Comparison of ENCODE assay signal across 8 cellular contexts in genomic region chr17:37609170-37610040, GRCh38. TPM values are rescaled to one million over a fixed set of nuclear protein-coding genes. Genes with fewer than 3 reads are reported as not detected.
A peak's percentile ranks its signal among the peaks of the same experiment; 100 is the strongest.
DNase-seq lines count a peak whose midpoint lies in the region; TF ChIP-seq lines count a peak whose summit lies in the region.

TSS of gene SYNRG (minus strand) at chr17:37609418. CDS start at chr17:37609355, 63 bp downstream.

- no peaks in the 10 kb centered on the region for H3K4me1 ChIP-seq in ES-I3 (ENCODE audit: insufficient read depth, low read length)
- H3K4me1 ChIP-seq in H9 (ENCODE audit: insufficient read depth, low read length) = no peaks in the 10 kb centered on the region
- H3K4me1 ChIP-seq in stomach smooth muscle (ENCODE audit: control insufficient read depth, insufficient read depth, low read length) = no peaks in the 10 kb centered on the region

- H2AFZ ChIP-seq in H9 (ENCODE audit: low read length) = peak within 1 kb of the TSS; percentile 81

- WGBS in H9 (ENCODE audit: extremely low coverage, insufficient read length, low lambda C conversion rate) = no CpG with 5 or more reads among the region's 60 CpGs

- peaks cover 2 to 24% (median 17%) of the 10 kb centered on the region in 3 experiments; a peak in 6 of 7 replicates for H3K36me3 Mint-ChIP-seq in H9 (ENCODE audit: insufficient read depth in 1 of 3, low read depth in 3 of 3)
- H3K36me3 Mint-ChIP-seq in neural crest cell (ENCODE audit: low read depth) = peaks cover 20% of the 10 kb centered on the region

- H3K23me2 ChIP-seq in H9 (ENCODE audit: insufficient read length, low read depth, low read length, poor library complexity, severe bottlenecking) = peaks cover 4% of the 10 kb centered on the region

- H3K4me2 ChIP-seq in H9 (ENCODE audit: insufficient read depth, insufficient read length, low read length) = peak within 1 kb of the TSS; percentile 94

- no peaks in the 10 kb centered on the region for H3K9me3 ChIP-seq in ES-I3 (ENCODE audit: control insufficient read depth, insufficient read depth, low read length)
- H3K9me3 ChIP-seq in H9 (ENCODE audit: control insufficient read depth, low read depth, low read length) = no peaks in the 10 kb centered on the region
- no peaks in the 10 kb centered on the region for H3K9me3 ChIP-seq in stomach smooth muscle (ENCODE audit: control insufficient read depth in 2 of 2, low read length in 2 of 2)

- H3K79me2 ChIP-seq in H9 (ENCODE audit: insufficient read depth, low read length) = no peaks in the 10 kb centered on the region

- no peak within 1 kb of the TSS for H2BK120ac ChIP-seq in H9 (ENCODE audit: low read depth, low read length, poor library complexity, severe bottlenecking)

- no peak within 1 kb of the TSS for H4K8ac ChIP-seq in H9 (replicated peaks; ENCODE audit: insufficient read length, low read depth, low read length)

- DNase-seq in H9 (peak; percentile 99), M059J (ENCODE audit: low read depth) (peak; percentile 96), SHP77 (lab: John Stamatoyannopoulos, UW) (peak; percentile 83 to 92), fibroblast of villous mesenchyme (ENCODE audit: low read depth) (peak; percentile 96), neural crest cell (ENCODE audit: low read depth, low spot score) (peak; percentile 94)
- peak; percentile 98 for DNase-seq in activated effector memory CD4-positive, alpha-beta T cell treated with anti-CD3 and anti-CD28 coated beads, Interleukin-2, amount 50 U/mL, for 16 hours

- no peak within 1 kb of the TSS for H3K4ac ChIP-seq in H9 (ENCODE audit: low read depth, low read length)

- H3K4me1 Mint-ChIP-seq in H9 (peaks cover 10 to 18% of the 10 kb centered on the region in 2 experiments), neural crest cell (peaks cover 34% of the 10 kb centered on the region)

- H3K56ac ChIP-seq in H9 (ENCODE audit: insufficient read length, low read depth, low read length) = no peak within 1 kb of the TSS

- H3K4me3 Mint-ChIP-seq in H9 (peak within 1 kb of the TSS; percentile 89 to 94), neural crest cell (peak within 1 kb of the TSS; percentile 99)

- H2BK5ac ChIP-seq in H9 (ENCODE audit: insufficient read length, low read length) = no peak within 1 kb of the TSS

- no peaks in the 10 kb centered on the region for H4K20me1 ChIP-seq in H9 (ENCODE audit: control insufficient read depth, insufficient read depth, insufficient read length)

- H2AK5ac ChIP-seq in H9 (ENCODE audit: insufficient read length, low read length) = no peak within 1 kb of the TSS

- H3K27me3 ChIP-seq in H9 (ENCODE audit: insufficient read depth, low read length) (no peaks in the 10 kb centered on the region), stomach smooth muscle (ENCODE audit: control insufficient read depth in 1 of 2, insufficient read depth in 2 of 2, low read length in 2 of 2) (no peaks in the 10 kb centered on the region)

- H3K9me3 Mint-ChIP-seq in H9 (no peaks in the 10 kb centered on the region), neural crest cell (no peaks in the 10 kb centered on the region)

- peaks cover 7% of the 10 kb centered on the region for H3K79me1 ChIP-seq in H9 (ENCODE audit: insufficient read depth, low read depth, low read length, poor library complexity, severe bottlenecking)

- no peak within 1 kb of the TSS for H2BK12ac ChIP-seq in H9 (ENCODE audit: insufficient read length, low read depth, low read length)

- H3K14ac ChIP-seq in H9 (ENCODE audit: insufficient read depth, low read length) = no peak within 1 kb of the TSS; the same call in 1 of the 2 replicates

- no peak within 1 kb of the TSS for H3T11ph ChIP-seq in H9 (ENCODE audit: low read length)

- H3K27ac ChIP-seq in H9 (ENCODE audit: insufficient read length, low read depth, low read length) (no peak within 1 kb of the TSS), stomach smooth muscle (ENCODE audit: low read length) (peak within 1 kb of the TSS; percentile 83)

- peak within 1 kb of the TSS; percentile 92 for H3K9ac ChIP-seq in ES-I3 (ENCODE audit: low read depth, low read length)
- H3K9ac ChIP-seq in H9 (ENCODE audit: extremely low read depth, insufficient read length, low read length) = peak within 1 kb of the TSS; percentile 59
- peak within 1 kb of the TSS; percentile 81 to 85 for H3K9ac ChIP-seq in stomach smooth muscle (ENCODE audit: low read length in 2 of 2)

- H3K27ac Mint-ChIP-seq in H9 (peak within 1 kb of the TSS; percentile 90 to 98 (median 97)), neural crest cell (ENCODE audit: unreplicated experiment) (peak within 1 kb of the TSS; percentile 99)

- peak; percentile 52 for TF ChIP-seq CTCF in H9 (conservative IDR thresholded peaks at IDR 0.05)
- peak; percentile 34 for TF ChIP-seq CTCF in fibroblast of villous mesenchyme (IDR thresholded peaks at IDR 0.05; ENCODE audit: insufficient read depth, low read depth, low read length)
- TF ChIP-seq CTCF in neural crest cell (conservative IDR thresholded peaks at IDR 0.05) = peak; percentile 51

- H3K36me3 ChIP-seq in ES-I3 (ENCODE audit: insufficient read depth, low read length) = peaks cover 8% of the 10 kb centered on the region; the same call in 1 of the 2 replicates
- peaks cover 0 to 3% of the 10 kb centered on the region in 2 donors for H3K36me3 ChIP-seq in stomach smooth muscle (ENCODE audit: control insufficient read depth in 2 of 2, insufficient read depth in 2 of 2, low read length in 2 of 2)

- H3K27me3 Mint-ChIP-seq in H9 (ENCODE audit: low read depth) = no peaks in the 10 kb centered on the region
- H3K27me3 Mint-ChIP-seq in neural crest cell (ENCODE audit: low read depth) = no peaks in the 10 kb centered on the region

- no peak within 1 kb of the TSS for H2BK15ac ChIP-seq in H9 (ENCODE audit: low read depth, low read length)

- H2BK20ac ChIP-seq in H9 (ENCODE audit: low read depth, low read length, poor library complexity, severe bottlenecking) = no peak within 1 kb of the TSS

- H4K91ac ChIP-seq in H9 (ENCODE audit: insufficient read length, low read depth, low read length) = no peak within 1 kb of the TSS

- H4K5ac ChIP-seq in H9 (ENCODE audit: insufficient read length, low read depth, low read length) = no peak within 1 kb of the TSS

- peak within 1 kb of the TSS; percentile 95 for H3K4me3 ChIP-seq in fibroblast of villous mesenchyme (ENCODE audit: low read depth, low read length)
- H3K4me3 ChIP-seq in stomach smooth muscle (ENCODE audit: low read length in 2 of 2) = peak within 1 kb of the TSS; percentile 70 to 81

- no peak within 1 kb of the TSS for H3K18ac ChIP-seq in H9 (ENCODE audit: insufficient read length, low read depth, low read length)

- no peak within 1 kb of the TSS for H3K23ac ChIP-seq in H9 (ENCODE audit: insufficient read length, low read depth, low read length)

RNA-seq across cellular contexts. Expression of gene SYNRG, which starts in this region (rescaled TPM):
- total RNA-seq in H9 (2021) (27.5 and 30.5 TPM in 2 replicates), fibroblast of villous mesenchyme (16.1 and 22.5 TPM in 2 replicates), neural crest cell (43.0 and 50.6 TPM in 2 replicates)
- total RNA-seq in M059J (2014; rRNA removed; shearing (Covaris generic)) = 5.9 and 10.5 TPM in 2 replicates
